26 cellular contexts compared by ENCODE assay signal in genomic region chr2:179069685-179070084, GRCh38.
"Had no signal": no experiment of that assay in that cellular context is flagged by ENCODE, and none has a peak within 500 bp of the region (broad histone marks: within the 10 kb centered on the region; RNA-seq: fewer than 3 reads in every experiment).

No MANE protein-coding gene starts in this region.

- H3K4me1 ChIP-seq: suprapubic skin, testis, thyroid gland, tibial artery, tibial nerve, transverse colon, upper lobe of left lung, upper lobe of right lung, uterus, vagina had no signal

- H3K4me3 ChIP-seq: stomach, suprapubic skin, testis, thoracic aorta, thyroid gland, tibial artery, tibial nerve, transverse colon, upper lobe of left lung, upper lobe of right lung, uterus, vagina had no signal

- H3K27me3 ChIP-seq: stomach, suprapubic skin, testis, thyroid gland, tibial artery, tibial nerve, transverse colon, upper lobe of left lung, upper lobe of right lung, uterus, vagina had no signal

- ATAC-seq: stimulated activated effector memory CD8-positive, alpha-beta T cell treated with anti-CD3 and anti-CD28 coated beads, Interleukin-12 subunit alpha, Interleukin-12 subunit beta, amount 100 ng/mL, for 72 hours; stimulated activated memory B cell treated with anti-CD40 and anti-IgM and Interleukin-4, amounts not matched to agents 10 μg/mL and 1 μg/mL and 100 μg/mL, for 72 hours; stimulated activated naive B cell treated with anti-CD40 and anti-IgM and Interleukin-4, amounts not matched to agents 10 μg/mL and 1 μg/mL and 100 μg/mL, for 72 hours; stimulated activated naive CD8-positive, alpha-beta T cell treated with anti-CD3 and anti-CD28 coated beads, Interleukin-15, amount 100 ng/mL, for 72 hours; stimulated activated naive CD8-positive, alpha-beta T cell treated with anti-CD3 and anti-CD28 coated beads, Interleukin-15, Interleukin-2, amounts not matched to agents 100 U/mL and 50 U/mL, for 24 hours; upper lobe of right lung had no signal

- H3K27ac ChIP-seq: stomach, suprapubic skin, testis, thoracic aorta, thyroid gland, tibial artery, tibial nerve, transverse colon, upper lobe of left lung, upper lobe of right lung, uterus, vagina had no signal

- H3K9me3 ChIP-seq: suprapubic skin, testis, thoracic aorta, thyroid gland, tibial nerve, transverse colon, upper lobe of left lung, upper lobe of right lung, uterus, vagina had no signal

- DNase-seq: stimulated activated CD4-positive, alpha-beta T cell treated with anti-CD3 and anti-CD28 coated beads, Interleukin-2, amount 100 ng/mL, for 48 hours; stimulated activated CD4-positive, alpha-beta T cell treated with anti-CD3 and anti-CD28 coated beads, Interleukin-4, amount 100 ng/mL, for 1 hour; stimulated activated CD4-positive, alpha-beta T cell treated with anti-CD3 and anti-CD28 coated beads, Interleukin-4, amount 100 ng/mL, for 24 hours; stimulated activated CD4-positive, alpha-beta T cell treated with anti-CD3 and anti-CD28 coated beads, Interleukin-4, amount 100 ng/mL, for 4 hours; stimulated activated CD8-positive, alpha-beta memory T cell treated with anti-CD3 and anti-CD28 coated beads, Interleukin-4, amount 100 ng/mL, for 48 hours; stimulated activated naive B cell treated with anti-CD40 and anti-IgM and Interleukin-4, amounts not matched to agents 10 μg/mL and 1 μg/mL and 100 μg/mL, for 72 hours; stimulated activated naive CD4-positive, alpha-beta T cell; stimulated activated naive CD4-positive, alpha-beta T cell treated with Interleukin-2 at 50 U/mL for 16 hours; stimulated activated naive CD8-positive, alpha-beta T cell treated with anti-CD3 and anti-CD28 coated beads, Interleukin-15, amount 100 ng/mL, for 72 hours; stimulated activated naive CD8-positive, alpha-beta T cell treated with anti-CD3 and anti-CD28 coated beads, Interleukin-15, Interleukin-2, amounts not matched to agents 100 U/mL and 50 U/mL, for 24 hours; stomach; substantia nigra; testis; thyroid gland; tibial artery; transverse colon; trophoblast cell; upper lobe of left lung; upper lobe of right lung; uterus had no signal

- H3K36me3 ChIP-seq: stomach, suprapubic skin, thoracic aorta, thyroid gland, tibial artery, tibial nerve, transverse colon, upper lobe of left lung, upper lobe of right lung, uterus, vagina had no signal
